Comparison of ENCODE assay signal across 1 cellular context in genomic region chr22:49925525-49926128, GRCh38.
A peak's percentile ranks its signal among the peaks of the same experiment; 100 is the strongest.
TF ChIP-seq lines count a peak whose summit lies in the region.

No MANE protein-coding gene starts in this region.

TF ChIP-seq in GM12878, 131 proteins besides CTCF, POLR2A, EP300 and RAD21 (continues in another document):
- TF ChIP-seq GABPA (IDR thresholded peaks at IDR 0.05; ENCODE audit: low read depth), result peak; percentile 70; the same call in 1 of the 2 replicates
- TF ChIP-seq HCFC1 (IDR thresholded peaks at IDR 0.05; ENCODE audit: low read length), result no peak
- no peak for TF ChIP-seq STAT3 (IDR thresholded peaks at IDR 0.05; ENCODE audit: low read depth, low read length)
- TF ChIP-seq KAT2A (conservative IDR thresholded peaks at IDR 0.05; ENCODE audit: control insufficient read depth, low read depth, low read length), result no peak
- TF ChIP-seq ZNF592 (IDR thresholded peaks at IDR 0.05), result no peak; the same call in 1 of the 2 replicates
- TF ChIP-seq YY1 (IDR thresholded peaks at IDR 0.05; ENCODE audit: low read depth, low read length), result no peak
- TF ChIP-seq STAT1 (conservative IDR thresholded peaks at IDR 0.05), result no peak
- TF ChIP-seq YBX1 (IDR thresholded peaks at IDR 0.05), result no peak
- no peak for TF ChIP-seq ZNF24 (IDR thresholded peaks at IDR 0.05)
- no peak for TF ChIP-seq CBX5 (IDR thresholded peaks at IDR 0.05; ENCODE audit: low read depth)
- TF ChIP-seq LARP7 (IDR thresholded peaks at IDR 0.05), result no peak
- TF ChIP-seq IKZF1 (conservative IDR thresholded peaks at IDR 0.05), result peak; percentile 58
- TF ChIP-seq FOXM1 (IDR thresholded peaks at IDR 0.05; ENCODE audit: low read depth, low read length), result no peak
- TF ChIP-seq RCOR1 (conservative IDR thresholded peaks at IDR 0.05; ENCODE audit: low read depth, low read length), result no peak
- TF ChIP-seq ZBTB4 (CRISPR knock-in tag; IDR thresholded peaks at IDR 0.05), result no peak
- TF ChIP-seq ETV6 (conservative IDR thresholded peaks at IDR 0.05 in 1 of 2, IDR thresholded peaks at IDR 0.05 in 1 of 2; ENCODE audit: borderline replicate concordance in 1 of 2, low read depth in 1 of 2), result peak in 1 of 2 experiments; percentile 38; a peak in 1 of 4 replicates
- TF ChIP-seq MLLT1 (IDR thresholded peaks at IDR 0.05), result no peak
- no peak for TF ChIP-seq CHD2 (IDR thresholded peaks at IDR 0.05; ENCODE audit: borderline replicate concordance, low read depth, low read length)
- TF ChIP-seq BCLAF1 (IDR thresholded peaks at IDR 0.05), result no peak
- no peak for TF ChIP-seq CHD1 (IDR thresholded peaks at IDR 0.05; ENCODE audit: low read depth, low read length)
- TF ChIP-seq HDAC6 (IDR thresholded peaks at IDR 0.05; ENCODE audit: unreplicated experiment), result no peak
- no peak for TF ChIP-seq SRF (IDR thresholded peaks at IDR 0.05; ENCODE audit: low read depth in 2 of 2, low read length in 2 of 2)
- TF ChIP-seq, protein P1, sequence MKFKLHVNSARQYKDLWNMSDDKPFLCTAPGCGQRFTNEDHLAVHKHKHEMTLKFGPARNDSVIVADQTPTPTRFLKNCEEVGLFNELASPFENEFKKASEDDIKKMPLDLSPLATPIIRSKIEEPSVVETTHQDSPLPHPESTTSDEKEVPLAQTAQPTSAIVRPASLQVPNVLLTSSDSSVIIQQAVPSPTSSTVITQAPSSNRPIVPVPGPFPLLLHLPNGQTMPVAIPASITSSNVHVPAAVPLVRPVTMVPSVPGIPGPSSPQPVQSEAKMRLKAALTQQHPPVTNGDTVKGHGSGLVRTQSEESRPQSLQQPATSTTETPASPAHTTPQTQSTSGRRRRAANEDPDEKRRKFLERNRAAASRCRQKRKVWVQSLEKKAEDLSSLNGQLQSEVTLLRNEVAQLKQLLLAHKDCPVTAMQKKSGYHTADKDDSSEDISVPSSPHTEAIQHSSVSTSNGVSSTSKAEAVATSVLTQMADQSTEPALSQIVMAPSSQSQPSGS (IDR thresholded peaks at IDR 0.05; ENCODE audit: low read length), result no peak
- TF ChIP-seq FOS (IDR thresholded peaks at IDR 0.05; ENCODE audit: borderline replicate concordance, extremely low read depth, insufficient read length), result no peak
- TF ChIP-seq, protein P2, sequence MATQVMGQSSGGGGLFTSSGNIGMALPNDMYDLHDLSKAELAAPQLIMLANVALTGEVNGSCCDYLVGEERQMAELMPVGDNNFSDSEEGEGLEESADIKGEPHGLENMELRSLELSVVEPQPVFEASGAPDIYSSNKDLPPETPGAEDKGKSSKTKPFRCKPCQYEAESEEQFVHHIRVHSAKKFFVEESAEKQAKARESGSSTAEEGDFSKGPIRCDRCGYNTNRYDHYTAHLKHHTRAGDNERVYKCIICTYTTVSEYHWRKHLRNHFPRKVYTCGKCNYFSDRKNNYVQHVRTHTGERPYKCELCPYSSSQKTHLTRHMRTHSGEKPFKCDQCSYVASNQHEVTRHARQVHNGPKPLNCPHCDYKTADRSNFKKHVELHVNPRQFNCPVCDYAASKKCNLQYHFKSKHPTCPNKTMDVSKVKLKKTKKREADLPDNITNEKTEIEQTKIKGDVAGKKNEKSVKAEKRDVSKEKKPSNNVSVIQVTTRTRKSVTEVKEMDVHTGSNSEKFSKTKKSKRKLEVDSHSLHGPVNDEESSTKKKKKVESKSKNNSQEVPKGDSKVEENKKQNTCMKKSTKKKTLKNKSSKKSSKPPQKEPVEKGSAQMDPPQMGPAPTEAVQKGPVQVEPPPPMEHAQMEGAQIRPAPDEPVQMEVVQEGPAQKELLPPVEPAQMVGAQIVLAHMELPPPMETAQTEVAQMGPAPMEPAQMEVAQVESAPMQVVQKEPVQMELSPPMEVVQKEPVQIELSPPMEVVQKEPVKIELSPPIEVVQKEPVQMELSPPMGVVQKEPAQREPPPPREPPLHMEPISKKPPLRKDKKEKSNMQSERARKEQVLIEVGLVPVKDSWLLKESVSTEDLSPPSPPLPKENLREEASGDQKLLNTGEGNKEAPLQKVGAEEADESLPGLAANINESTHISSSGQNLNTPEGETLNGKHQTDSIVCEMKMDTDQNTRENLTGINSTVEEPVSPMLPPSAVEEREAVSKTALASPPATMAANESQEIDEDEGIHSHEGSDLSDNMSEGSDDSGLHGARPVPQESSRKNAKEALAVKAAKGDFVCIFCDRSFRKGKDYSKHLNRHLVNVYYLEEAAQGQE (IDR thresholded peaks at IDR 0.05; ENCODE audit: low read depth, low read length), result no peak
- no peak for TF ChIP-seq POLR2AphosphoS2 (IDR thresholded peaks at IDR 0.05; ENCODE audit: low read depth, low read length)
- TF ChIP-seq ATF7 (IDR thresholded peaks at IDR 0.05; ENCODE audit: low read depth), result 0 out of 2 replicates have a peak, but pooled peaks have one; percentile 16
- TF ChIP-seq TCF7 (IDR thresholded peaks at IDR 0.05; ENCODE audit: borderline replicate concordance), result no peak
- TF ChIP-seq RFX5 (IDR thresholded peaks at IDR 0.05; ENCODE audit: low read depth, low read length), result no peak
- TF ChIP-seq WRNIP1 (IDR thresholded peaks at IDR 0.05; ENCODE audit: borderline replicate concordance, low read depth, low read length), result no peak
- TF ChIP-seq, protein P3, sequence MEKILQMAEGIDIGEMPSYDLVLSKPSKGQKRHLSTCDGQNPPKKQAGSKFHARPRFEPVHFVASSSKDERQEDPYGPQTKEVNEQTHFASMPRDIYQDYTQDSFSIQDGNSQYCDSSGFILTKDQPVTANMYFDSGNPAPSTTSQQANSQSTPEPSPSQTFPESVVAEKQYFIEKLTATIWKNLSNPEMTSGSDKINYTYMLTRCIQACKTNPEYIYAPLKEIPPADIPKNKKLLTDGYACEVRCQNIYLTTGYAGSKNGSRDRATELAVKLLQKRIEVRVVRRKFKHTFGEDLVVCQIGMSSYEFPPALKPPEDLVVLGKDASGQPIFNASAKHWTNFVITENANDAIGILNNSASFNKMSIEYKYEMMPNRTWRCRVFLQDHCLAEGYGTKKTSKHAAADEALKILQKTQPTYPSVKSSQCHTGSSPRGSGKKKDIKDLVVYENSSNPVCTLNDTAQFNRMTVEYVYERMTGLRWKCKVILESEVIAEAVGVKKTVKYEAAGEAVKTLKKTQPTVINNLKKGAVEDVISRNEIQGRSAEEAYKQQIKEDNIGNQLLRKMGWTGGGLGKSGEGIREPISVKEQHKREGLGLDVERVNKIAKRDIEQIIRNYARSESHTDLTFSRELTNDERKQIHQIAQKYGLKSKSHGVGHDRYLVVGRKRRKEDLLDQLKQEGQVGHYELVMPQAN (conservative IDR thresholded peaks at IDR 0.05), result no peak
- no peak for TF ChIP-seq CEBPB (IDR thresholded peaks at IDR 0.05; ENCODE audit: borderline replicate concordance in 1 of 2, low read depth in 2 of 2, low read length in 2 of 2)
- TF ChIP-seq ELK1 (IDR thresholded peaks at IDR 0.05; ENCODE audit: low read depth, low read length), result no peak
- TF ChIP-seq CREB1 (IDR thresholded peaks at IDR 0.05; ENCODE audit: low read depth), result no peak
- no peak for TF ChIP-seq RB1 (IDR thresholded peaks at IDR 0.05; ENCODE audit: borderline replicate concordance)
- no peak for TF ChIP-seq BCL3 (IDR thresholded peaks at IDR 0.05; ENCODE audit: borderline replicate concordance, insufficient read depth, low read depth, low read length, poor library complexity, severe bottlenecking)
- TF ChIP-seq NR2C1 (IDR thresholded peaks at IDR 0.05), result no peak
- TF ChIP-seq HDGF (IDR thresholded peaks at IDR 0.05), result no peak
- no peak for TF ChIP-seq MXI1 (IDR thresholded peaks at IDR 0.05; ENCODE audit: low read depth, low read length)
- no peak for TF ChIP-seq SUZ12 (IDR thresholded peaks at IDR 0.05; ENCODE audit: unreplicated experiment)
- no peak for TF ChIP-seq ZNF207 (IDR thresholded peaks at IDR 0.05; ENCODE audit: borderline replicate concordance)
